Comparison of ENCODE assay signal across 9 cellular contexts in the genomic region with DNA sequence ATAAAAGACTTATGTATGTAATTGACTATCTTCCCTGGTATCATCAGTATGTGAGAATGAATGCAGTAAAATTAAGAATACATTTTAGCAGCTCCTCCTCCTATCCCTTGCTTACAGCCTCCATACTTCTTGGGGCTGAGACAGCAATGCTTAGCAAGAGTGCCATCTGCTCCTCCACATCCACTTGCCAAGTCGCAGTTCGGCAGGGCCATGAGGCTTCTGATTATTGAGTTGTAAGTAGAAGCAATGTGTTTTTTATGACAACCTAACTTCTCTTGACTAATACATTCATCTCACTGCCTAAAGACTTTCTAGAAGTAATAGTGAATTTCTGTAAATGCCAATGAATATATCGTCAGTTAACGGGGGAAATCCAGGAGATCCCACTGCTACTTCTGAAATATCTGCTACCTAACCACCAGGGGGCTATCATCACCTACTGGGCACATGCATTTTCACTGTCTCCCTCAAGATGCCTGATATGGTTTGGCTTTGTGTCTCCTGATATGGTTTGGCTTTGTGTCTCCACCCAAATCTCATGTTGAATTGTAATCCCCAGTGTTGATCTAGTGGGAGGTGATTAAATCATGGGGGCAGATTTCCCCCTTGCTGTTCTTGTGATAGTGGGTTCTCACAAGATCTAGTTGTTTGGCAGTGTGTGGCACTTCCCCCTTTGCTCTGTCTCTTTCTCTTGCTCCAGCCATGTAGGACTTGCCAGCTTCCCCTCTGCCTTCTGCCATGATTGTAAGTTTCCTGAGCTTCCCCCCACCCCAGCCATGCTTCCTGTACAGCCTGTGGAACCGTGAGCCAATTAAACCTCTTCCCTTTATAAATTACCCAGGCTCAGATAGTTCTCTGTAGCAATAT. TPM values are rescaled to one million over a fixed set of nuclear protein-coding genes. Genes with fewer than 3 reads are reported as not detected.
DNase-seq lines count a peak whose midpoint lies in the region; ATAC-seq, FAIRE-seq and TF ChIP-seq lines count a peak whose summit lies in the region.
"Had no signal": no experiment of that assay in that cellular context is flagged by ENCODE, and none has a peak within 500 bp of the region (broad histone marks: within the 10 kb centered on the region; RNA-seq: fewer than 3 reads in every experiment).

No MANE protein-coding gene starts in this region.

- H3K4ac ChIP-seq in neuronal stem cell (ENCODE audit: low read length), result no peak overlapping the region

- H3K36me3 Mint-ChIP-seq in activated naive CD4-positive, alpha-beta T cell treated with anti-CD3 and anti-CD28 coated beads, Interleukin-2, amount 50 U/mL, for 72 hours, result no peaks in the 10 kb centered on the region
- H3K36me3 Mint-ChIP-seq: activated naive CD8-positive, alpha-beta T cell had no signal

- no peak for TF ChIP-seq POLR2A in Peyer's patch (IDR thresholded peaks at IDR 0.05)

- H3K9me3 ChIP-seq in liver (ENCODE audit: control insufficient read depth in 4 of 4, low read length in 3 of 4), result no peaks in the 10 kb centered on the region
- no peaks in the 10 kb centered on the region for H3K9me3 ChIP-seq in neuronal stem cell (replicated peaks in 1 of 2; ENCODE audit: control insufficient read depth in 2 of 2, insufficient read depth in 1 of 2, low read depth in 1 of 2, low read length in 2 of 2)
- H3K9me3 ChIP-seq in Peyer's patch, result no peaks in the 10 kb centered on the region

- peak; percentile 30 for TF ChIP-seq CTCF in liver (IDR thresholded peaks at IDR 0.05; ENCODE audit: low read depth, low read length, missing input control)
- peak in 2 of 6 experiments; percentile 22 to 27 for TF ChIP-seq CTCF in Peyer's patch (IDR thresholded peaks at IDR 0.05)

- no peak overlapping the region for H3K18ac ChIP-seq in neuronal stem cell (ENCODE audit: low read length)

- H3K27me3 ChIP-seq in liver (ENCODE audit: control insufficient read depth in 4 of 4, insufficient read depth in 4 of 4, low read length in 3 of 4) (no peaks in the 10 kb centered on the region), neuronal stem cell (ENCODE audit: control insufficient read depth in 3 of 3, insufficient read depth in 3 of 3, low read depth in 1 of 3, low read length in 3 of 3) (no peaks in the 10 kb centered on the region), Peyer's patch (no peaks in the 10 kb centered on the region)

- H3K4me3 ChIP-seq in liver (ENCODE audit: low read depth in 1 of 3, low read length in 3 of 3), result no peak overlapping the region
- no peak overlapping the region for H3K4me3 ChIP-seq in neuronal stem cell (ENCODE audit: low read length in 2 of 2)
- H3K4me3 ChIP-seq in Peyer's patch, result no peak overlapping the region

- no peak overlapping the region for H2BK5ac ChIP-seq in neuronal stem cell (ENCODE audit: low read length)

- H3K36me3 ChIP-seq in liver (ENCODE audit: control insufficient read depth in 4 of 4, insufficient read depth in 3 of 4, low read depth in 1 of 4, low read length in 3 of 4), result no peaks in the 10 kb centered on the region
- H3K36me3 ChIP-seq in neuronal stem cell (replicated peaks in 1 of 2; ENCODE audit: control insufficient read depth in 2 of 2, insufficient read depth in 2 of 2, low read length in 2 of 2), result no peaks in the 10 kb centered on the region
- no peaks in the 10 kb centered on the region for H3K36me3 ChIP-seq in Peyer's patch

- no peak overlapping the region for H3K23ac ChIP-seq in neuronal stem cell (ENCODE audit: low read depth, low read length, poor library complexity)

- H3K4me2 ChIP-seq in neuronal stem cell (ENCODE audit: insufficient read depth, low read length, poor library complexity, severe bottlenecking), result no peak overlapping the region

- WGBS in liver, result 82% methylated on average over 5 of the region's 5 CpGs
- no CpG with 5 or more reads among the region's 5 CpGs for WGBS in neuronal stem cell (ENCODE audit: extremely low coverage in 2 of 2, insufficient read length in 2 of 2, insufficient replicate concordance in 1 of 2), 2 donors

- H3K27ac Mint-ChIP-seq in activated naive CD4-positive, alpha-beta T cell treated with anti-CD3 and anti-CD28 coated beads, Interleukin-2, amount 50 U/mL, for 72 hours, result peak overlapping the region in 1 of 2 donors; percentile 72
- H3K27ac Mint-ChIP-seq: activated naive CD8-positive, alpha-beta T cell had no signal

- no peak overlapping the region for H4K8ac ChIP-seq in neuronal stem cell (ENCODE audit: low read depth, low read length)

- H2BK12ac ChIP-seq in neuronal stem cell (ENCODE audit: low read length), result no peak overlapping the region

- H3K9me3 Mint-ChIP-seq in activated naive CD4-positive, alpha-beta T cell treated with anti-CD3 and anti-CD28 coated beads, Interleukin-2, amount 50 U/mL, for 72 hours, result no peaks in the 10 kb centered on the region

- no peak overlapping the region for H2BK15ac ChIP-seq in neuronal stem cell (ENCODE audit: low read length)

- no peak overlapping the region for H3K14ac ChIP-seq in neuronal stem cell (ENCODE audit: low read length)

- no peak overlapping the region for H2AK5ac ChIP-seq in neuronal stem cell (ENCODE audit: low read depth, low read length)

- H2BK120ac ChIP-seq in neuronal stem cell (ENCODE audit: low read depth, low read length), result no peak overlapping the region

- H3K9ac ChIP-seq in liver (ENCODE audit: low read depth in 1 of 2, low read length in 2 of 2), result no peak overlapping the region
- no peak overlapping the region for H3K9ac ChIP-seq in neuronal stem cell (ENCODE audit: low read depth, low read length, poor library complexity)

- no peak overlapping the region for H2AFZ ChIP-seq in neuronal stem cell (ENCODE audit: low read length)

- no peak overlapping the region for H4K91ac ChIP-seq in neuronal stem cell (ENCODE audit: low read depth, low read length, poor library complexity)

- no peak for FAIRE-seq in HTR-8/SVneo (lab: Jason Lieb, UNC)

- peak; percentile 41 to 72 for TF ChIP-seq RAD21 in liver (IDR thresholded peaks at IDR 0.05)

- no peaks in the 10 kb centered on the region for H3K4me1 ChIP-seq in liver (ENCODE audit: control insufficient read depth in 4 of 4, insufficient read depth in 4 of 4, low read length in 3 of 4)
- peaks cover 0 to 6% of the 10 kb centered on the region in 2 donors for H3K4me1 ChIP-seq in neuronal stem cell (ENCODE audit: control insufficient read depth in 2 of 2, insufficient read depth in 1 of 2, low read depth in 1 of 2, low read length in 2 of 2)
- no peaks in the 10 kb centered on the region for H3K4me1 ChIP-seq in Peyer's patch

- DNase-seq in activated naive CD4-positive, alpha-beta T cell treated with anti-CD3 and anti-CD28 coated beads, Interleukin-2, amount 50 U/mL, for 72 hours (ENCODE audit: low spot score in 2 of 2), result no peak
- DNase-seq in activated naive CD4-positive, alpha-beta T cell treated with anti-CD3 and anti-CD28 coated beads, Interleukin-2, amount 50 U/mL, for 16 hours, result no peak
- DNase-seq in neuronal stem cell (ENCODE audit: low spot score), result no peak
- DNase-seq in Peyer's patch, result no peak
- no peak for DNase-seq in HTR-8/SVneo (ENCODE audit: insufficient read length, low spot score)

- ATAC-seq in activated naive CD4-positive, alpha-beta T cell treated with anti-CD3 and anti-CD28 coated beads, Interleukin-2, amount 50 U/mL, for 72 hours, result peak; percentile 31 to 49
- ATAC-seq in HG02870 (IDR thresholded peaks at IDR 0.05; ENCODE audit: unreplicated experiment) (peak; percentile 69), SK-N-SH treated with all-trans-retinoic acid at 6 μM for 48 hours (peak; percentile 44; the same call in 2 of the 3 replicates)

- H3K79me1 ChIP-seq in neuronal stem cell (ENCODE audit: low read depth, low read length), result no peaks in the 10 kb centered on the region

- H3K27ac ChIP-seq in liver (ENCODE audit: low read depth in 1 of 2, low read length in 2 of 2), result no peak overlapping the region
- no peak overlapping the region for H3K27ac ChIP-seq in neuronal stem cell (replicated peaks; ENCODE audit: low read length)
- no peak overlapping the region for H3K27ac ChIP-seq in Peyer's patch

TF ChIP-seq in SK-N-SH treated with all-trans-retinoic acid at 6 μM for 48 hours, 23 proteins besides CTCF, POLR2A, EP300 and RAD21 (continues in another document):
- no peak for TF ChIP-seq BACH2 (CRISPR knock-in tag; IDR thresholded peaks at IDR 0.05; ENCODE audit: borderline replicate concordance)
- TF ChIP-seq OSR1 (CRISPR knock-in tag; IDR thresholded peaks at IDR 0.05), result no peak
- TF ChIP-seq ESRRG (CRISPR knock-in tag; IDR thresholded peaks at IDR 0.05), result no peak
- no peak for TF ChIP-seq TCF4 (CRISPR knock-in tag; IDR thresholded peaks at IDR 0.05; ENCODE audit: borderline replicate concordance)
- TF ChIP-seq ZNF565 (CRISPR knock-in tag; conservative IDR thresholded peaks at IDR 0.05; ENCODE audit: low read depth), result no peak
- no peak for TF ChIP-seq SNAI2 (CRISPR knock-in tag; IDR thresholded peaks at IDR 0.05)
- no peak for TF ChIP-seq TOX (CRISPR knock-in tag; IDR thresholded peaks at IDR 0.05; ENCODE audit: borderline replicate concordance)
- no peak for TF ChIP-seq GLIS3 (CRISPR knock-in tag; IDR thresholded peaks at IDR 0.05)
- TF ChIP-seq RARB (CRISPR knock-in tag; IDR thresholded peaks at IDR 0.05), result no peak
- no peak for TF ChIP-seq CSDC2 (CRISPR knock-in tag; IDR thresholded peaks at IDR 0.05)
- TF ChIP-seq ARNTL (CRISPR knock-in tag; IDR thresholded peaks at IDR 0.05; ENCODE audit: borderline replicate concordance, low read depth), result no peak

TF ChIP-seq in liver, 16 proteins besides CTCF, POLR2A, EP300 and RAD21 (continues in another document):
- TF ChIP-seq GABPA (IDR thresholded peaks at IDR 0.05 in 1 of 2, conservative IDR thresholded peaks at IDR 0.05 in 1 of 2), result no peak
- no peak for TF ChIP-seq YY1 (IDR thresholded peaks at IDR 0.05)
- TF ChIP-seq HNF4G (IDR thresholded peaks at IDR 0.05), result no peak

RNA-seq across cellular contexts. Expression of a gene that starts 59.6 kb away (rescaled TPM):
- 1 to 10 TPM; 5.3 to 9.0 TPM for total RNA-seq in activated naive CD4-positive, alpha-beta T cell treated with anti-CD3 and anti-CD28 coated beads, Interleukin-2, amount 50 U/mL, for 72 hours
- total RNA-seq in liver, result 1 to 10 TPM; 7.5 to 7.6 TPM
- polyA plus RNA-seq in liver, result 1 to 10 TPM; 3.6 to 8.7 TPM
- 41.8 TPM for polyA plus RNA-seq in neuronal stem cell (2013, experiment 1 of 2)
- 42.7 TPM for polyA plus RNA-seq in neuronal stem cell (2013, experiment 2 of 2)
- 1 to 10 TPM; 1.6 to 9.1 (median 8.5) TPM for total RNA-seq in Peyer's patch
